Comparison of ENCODE assay signal across 35 cellular contexts in the genomic region with DNA sequence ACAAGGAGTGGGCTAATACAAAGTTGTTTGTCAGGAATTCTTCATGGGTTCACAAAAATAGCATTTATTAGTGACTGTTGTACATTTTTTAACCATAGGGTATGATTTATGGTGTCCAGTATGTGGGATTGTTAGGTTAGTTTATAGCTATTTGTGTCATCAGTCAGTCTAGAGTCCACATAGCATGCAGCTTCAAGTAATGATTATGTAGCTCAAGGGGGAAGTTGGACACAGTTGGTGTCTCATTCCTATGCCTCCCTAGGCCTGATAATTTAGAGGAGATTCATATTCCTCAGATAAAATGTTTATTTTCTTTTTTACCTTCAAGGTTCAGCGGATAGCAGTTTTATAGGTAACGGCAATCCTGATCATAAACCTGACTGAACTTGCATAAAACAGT.
"Had no signal": no experiment of that assay in that cellular context is flagged by ENCODE, and none has a peak within 500 bp of the region (broad histone marks: within the 10 kb centered on the region; RNA-seq: fewer than 3 reads in every experiment).

No MANE protein-coding gene starts in this region.

- H3K27ac ChIP-seq: adrenal gland, ascending aorta, body of pancreas, brain microvascular endothelial cell, breast epithelium, cardiac muscle cell had no signal

- H3K27me3 ChIP-seq: adrenal gland, ascending aorta, body of pancreas, brain microvascular endothelial cell, breast epithelium, cardiac muscle cell had no signal

- DNase-seq: activated effector memory CD4-positive, alpha-beta T cell treated with anti-CD3 and anti-CD28 coated beads, Interleukin-2, amount 50 U/mL, for 16 hours; activated effector memory CD4-positive, alpha-beta T cell treated with Interleukin-2 at 50 U/mL for 16 hours; activated gamma-delta T cell; activated gamma-delta T cell treated with Interleukin-2 at 50 U/mL for 16 hours; activated naive CD4-positive, alpha-beta T cell; activated naive CD4-positive, alpha-beta T cell treated with anti-CD3 and anti-CD28 coated beads for 36 hours; activated naive CD4-positive, alpha-beta T cell treated with anti-CD3 and anti-CD28 coated beads, Interleukin-2, amount 10 ng/mL, durations not matched to agents 7 days and 5 days; activated naive CD4-positive, alpha-beta T cell treated with anti-CD3 and anti-CD28 coated beads, Interleukin-2, amount 50 U/mL, for 16 hours; activated naive CD4-positive, alpha-beta T cell treated with Interleukin-2 at 50 U/mL for 16 hours; activated naive CD8-positive, alpha-beta T cell treated with anti-CD3 and anti-CD28 coated beads for 36 hours; activated naive CD8-positive, alpha-beta T cell treated with anti-CD3 and anti-CD28 coated beads, Interleukin-2, amount 10 ng/mL, durations not matched to agents 7 days and 5 days; activated naive CD8-positive, alpha-beta T cell treated with anti-CD3 and anti-CD28 coated beads, Interleukin-2, amount 50 U/mL, for 24 hours; activated T-cell treated with anti-CD3 and anti-CD28 coated beads for 4 hours; activated T-cell treated with anti-CD3 and anti-CD28 coated beads, Interleukin-2, amount 50 U/mL, for 1 hour; activated T-cell treated with anti-CD3 and anti-CD28 coated beads, Interleukin-2, amount 50 U/mL, for 24 hours; activated T-cell treated with anti-CD3 and anti-CD28 coated beads, Interleukin-2, amount 50 U/mL, for 4 hours; activated T-cell treated with anti-CD3 and anti-CD28 coated beads, Interleukin-2, amount 50 U/mL, for 48 hours; activated T-cell treated with anti-CD3 and anti-CD28 coated beads, Interleukin-2, amount 50 U/mL, for 72 hours; adrenal gland; amniotic stem cell; amygdala; anterior cingulate cortex; aorta; body of pancreas; brain microvascular endothelial cell; caudate nucleus; central memory CD4-positive, alpha-beta T cell; cerebellar nuclear complex had no signal

- H3K36me3 ChIP-seq: adrenal gland, ascending aorta, brain microvascular endothelial cell, breast epithelium, cardiac muscle cell had no signal

- H3K4me1 ChIP-seq: ascending aorta, body of pancreas, breast epithelium had no signal

- ATAC-seq: activated naive CD4-positive, alpha-beta T cell treated with anti-CD3 and anti-CD28 coated beads, Interleukin-2, amount 50 U/mL, for 72 hours; activated naive CD8-positive, alpha-beta T cell treated with anti-CD3 and anti-CD28 coated beads, Interleukin-2, amount 50 U/mL, for 24 hours; activated T-cell treated with anti-CD3 and anti-CD28 coated beads, Interleukin-2, amount 50 U/mL, for 4 hours; activated T-cell treated with anti-CD3 and anti-CD28 coated beads, Interleukin-2, amount 50 U/mL, for 72 hours; activated T-helper 17 cell treated with anti-CD3 and anti-CD28 coated beads, Interleukin-2, amount 50 U/mL, for 72 hours; body of pancreas had no signal

- H3K4me3 ChIP-seq: adrenal gland, ascending aorta, body of pancreas, breast epithelium, cardiac muscle cell had no signal

- H3K9me3 ChIP-seq: adrenal gland, body of pancreas had no signal

- FAIRE-seq: astrocyte, bronchial epithelial cell had no signal
